ENCODE assay signal across 8 cellular contexts in the genomic region with DNA sequence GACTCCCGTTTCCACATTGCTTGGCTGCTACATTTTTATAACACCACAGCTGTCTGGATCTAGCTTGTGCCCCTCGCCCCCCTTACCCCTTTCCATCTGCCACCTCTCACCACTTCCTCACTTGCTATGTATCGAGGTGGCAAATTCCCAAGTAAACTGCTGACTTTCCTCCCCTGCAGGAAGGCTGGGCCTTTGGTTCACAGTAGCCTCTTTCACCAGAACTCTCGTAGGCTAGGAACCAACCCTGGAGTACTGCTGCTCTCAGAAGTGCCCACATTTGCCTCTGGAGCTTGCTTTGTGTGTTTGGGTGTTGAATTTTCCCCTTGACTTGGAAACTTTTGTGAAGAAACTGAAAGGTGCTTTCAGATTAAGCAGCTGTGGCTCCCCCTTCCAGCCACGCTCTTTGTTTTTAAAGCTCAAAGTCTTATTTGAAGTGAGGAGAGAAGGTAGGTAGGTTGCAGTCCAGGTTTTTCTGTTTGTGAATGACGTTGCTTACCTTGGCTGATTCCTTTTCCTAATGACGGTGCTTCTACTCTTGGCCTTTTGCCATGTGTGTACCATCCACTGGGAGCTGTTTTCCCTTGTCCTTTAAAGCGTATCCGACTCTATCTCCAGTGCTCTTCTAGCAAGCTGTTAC.
A peak's percentile ranks its signal among the peaks of the same experiment; 100 is the strongest.
DNase-seq lines count a peak whose midpoint lies in the region; ATAC-seq and TF ChIP-seq lines count a peak whose summit lies in the region.

No MANE protein-coding gene starts in this region.

- TF ChIP-seq POLR2A in body of pancreas (IDR thresholded peaks at IDR 0.05), result peak in 1 of 3 donors; percentile 42

- H3K4me2 ChIP-seq in DOHH2 (ENCODE audit: low read length), result peak overlapping the region; percentile 6; the same call in 1 of the 2 replicates

- peaks cover 9% of the 10 kb centered on the region for H3K9me3 ChIP-seq in DOHH2 (ENCODE audit: control insufficient read depth, insufficient read depth, low read length)
- H3K9me3 ChIP-seq in body of pancreas, result no peaks in the 10 kb centered on the region

- no peaks in the 10 kb centered on the region for H3K9me2 ChIP-seq in DOHH2 (replicated peaks; ENCODE audit: control insufficient read depth, low read length)

- DNase-seq in NCI-H2171 treated with DMSO at 0.1 percent for 48 hours (lab: John Stamatoyannopoulos, UW), result peak; percentile 98
- DNase-seq in body of pancreas, result peak; percentile 36 to 62 (median 57)
- DNase-seq in medulla oblongata (ENCODE audit: extremely low spot score), result peak; percentile 58

- H3K27ac ChIP-seq in DOHH2 (ENCODE audit: low read depth, low read length) (no peak overlapping the region), body of pancreas (peak overlapping the region; percentile 63 to 87 (median 78))

- H3K27me3 ChIP-seq in DOHH2 (ENCODE audit: control insufficient read depth, low read length) (no peaks in the 10 kb centered on the region), body of pancreas (no peaks in the 10 kb centered on the region)

- H3K36me3 ChIP-seq in DOHH2 (ENCODE audit: control insufficient read depth, low read length) (no peaks in the 10 kb centered on the region), body of pancreas (replicated peaks in 1 of 2; ENCODE audit: insufficient read depth in 1 of 2, low read depth in 2 of 2) (no peaks in the 10 kb centered on the region)

- H3K4me3 ChIP-seq in DOHH2 (ENCODE audit: low read length) (no peak overlapping the region), body of pancreas (no peak overlapping the region)

- peaks cover 5% of the 10 kb centered on the region; the same call in 1 of the 2 replicates for H3F3A ChIP-seq in DOHH2 (ENCODE audit: control insufficient read depth, insufficient read depth)

- H3K79me2 ChIP-seq in DOHH2 (ENCODE audit: control insufficient read depth, low read length), result peaks cover 63% of the 10 kb centered on the region

- TF ChIP-seq CTCF in DOHH2 (IDR thresholded peaks at IDR 0.05; ENCODE audit: low read depth, low read length, poor library complexity, severe bottlenecking), result no peak
- no peak for TF ChIP-seq CTCF in body of pancreas (IDR thresholded peaks at IDR 0.05)

- ATAC-seq in body of pancreas, result peak; percentile 74
- no peak for ATAC-seq in GM19324 (IDR thresholded peaks at IDR 0.05; ENCODE audit: low FRiP score, unreplicated experiment)
- ATAC-seq in GM19452 (IDR thresholded peaks at IDR 0.05; ENCODE audit: unreplicated experiment), result no peak
- ATAC-seq in HG03460 (IDR thresholded peaks at IDR 0.05; ENCODE audit: unreplicated experiment), result no peak
- no peak for ATAC-seq in GM18519 (IDR thresholded peaks at IDR 0.05; ENCODE audit: low FRiP score, unreplicated experiment)

- intact Hi-C loops in body of pancreas (cut with DNase I), result no loop called here

- WGBS in body of pancreas, 2 donors, result 13 to 20% methylated on average over 9 of the region's 9 CpGs

- H4K20me1 ChIP-seq in DOHH2 (ENCODE audit: control insufficient read depth, insufficient read depth, low read depth, low read length), result no peaks in the 10 kb centered on the region

- peaks cover 64% of the 10 kb centered on the region for H3K4me1 ChIP-seq in DOHH2 (ENCODE audit: control insufficient read depth, low read length)
- H3K4me1 ChIP-seq in body of pancreas, result peaks cover 47% of the 10 kb centered on the region
